Comparison of ENCODE assay signal across 8 cellular contexts in the genomic region with DNA sequence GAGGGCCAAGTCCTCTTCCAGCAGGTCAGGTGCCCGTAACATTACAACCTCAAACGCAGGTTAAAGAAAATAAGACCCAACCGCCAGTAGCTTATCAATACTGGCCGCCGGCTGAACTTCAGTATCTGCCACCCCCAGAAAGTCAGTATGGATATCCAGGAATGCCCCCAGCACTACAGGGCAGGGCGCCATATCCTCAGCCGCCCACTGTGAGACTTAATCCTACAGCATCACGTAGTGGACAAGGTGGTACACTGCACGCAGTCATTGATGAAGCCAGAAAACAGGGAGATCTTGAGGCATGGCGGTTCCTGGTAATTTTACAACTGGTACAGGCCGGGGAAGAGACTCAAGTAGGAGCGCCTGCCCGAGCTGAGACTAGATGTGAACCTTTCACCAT. TPM values are rescaled to one million over a fixed set of nuclear protein-coding genes. Genes with fewer than 3 reads are reported as not detected.
DNase-seq lines count a peak whose midpoint lies in the region; ATAC-seq and TF ChIP-seq lines count a peak whose summit lies in the region.
"Not testable (repeated sequence)": the region's sequence is repeated elsewhere in the genome, so short reads cannot be mapped to it uniquely, and the experiment has no call there.

No MANE protein-coding gene starts in this region.

- not testable (repeated sequence) for H3K27me3 Mint-ChIP-seq in activated naive CD8-positive, alpha-beta T cell treated with anti-CD3 and anti-CD28 coated beads for 36 hours

- BruUV-seq in PC-9 (replicated peaks; lab: Mats Ljungman, UMichigan) = not testable (repeated sequence)

- H2BK120ac ChIP-seq in mesendoderm (ENCODE audit: low read depth, low read length) = not testable (repeated sequence)

- H3K23ac ChIP-seq in mesendoderm (ENCODE audit: low read length) = not testable (repeated sequence)

- peak; percentile 74 for ATAC-seq in GM19468 (IDR thresholded peaks at IDR 0.05; ENCODE audit: extremely low read depth, unreplicated experiment)
- peak; percentile 68 for ATAC-seq in HG03103 (IDR thresholded peaks at IDR 0.05; ENCODE audit: low read depth, unreplicated experiment)

- not testable (repeated sequence) for H2AFZ ChIP-seq in PC-9

- H3K79me1 ChIP-seq in mesendoderm (ENCODE audit: low read length) = not testable (repeated sequence)

- not testable (repeated sequence) for H3K56ac ChIP-seq in mesendoderm (ENCODE audit: low read length)

- not testable (repeated sequence) for H2BK5ac ChIP-seq in mesendoderm (ENCODE audit: low read length)

- not testable (repeated sequence) for H3K79me2 ChIP-seq in PC-9 (ENCODE audit: low read depth); mesendoderm (ENCODE audit: control insufficient read depth, insufficient read depth, low read length)

- H3K9me2 ChIP-seq in PC-9 (ENCODE audit: insufficient read depth) = not testable (repeated sequence)

- not testable (repeated sequence) for H3F3A ChIP-seq in PC-9 (ENCODE audit: insufficient read depth, low read depth)

- CTCF ChIA-PET in PC-9 (lab: Charles Lee) = not testable (repeated sequence)

- H3K18ac ChIP-seq in mesendoderm (ENCODE audit: low read length) = not testable (repeated sequence)

- not testable (repeated sequence) for H2AK5ac ChIP-seq in mesendoderm (ENCODE audit: low read length)

- H3K4me1 ChIP-seq in PC-9 (replicated peaks; ENCODE audit: insufficient read depth); mesendoderm (ENCODE audit: control insufficient read depth, low read depth, low read length): not testable (repeated sequence)
- H3K4me1 ChIP-seq in tibial nerve = peaks cover 0 to 12% (median 0%) of the 10 kb centered on the region in 4 donors

- not testable (repeated sequence) for H3K4me2 ChIP-seq in PC-9; mesendoderm (ENCODE audit: low read length)

- no CpG with 5 or more reads among the region's 13 CpGs for WGBS in mesendoderm (ENCODE audit: extremely low coverage, insufficient coverage, low lambda C conversion rate)
- 71 to 83% methylated on average over 13 of the region's 13 CpGs for WGBS in tibial nerve, 2 donors

- TF ChIP-seq CTCF in PC-9 (conservative IDR thresholded peaks at IDR 0.05) (peak; percentile 71), fibroblast of the aortic adventitia (IDR thresholded peaks at IDR 0.05; ENCODE audit: insufficient read depth, low read length) (peak; percentile 63), tibial nerve (IDR thresholded peaks at IDR 0.05) (peak; percentile 13 to 38 (median 28))

- H3K27me3 ChIP-seq in PC-9 (ENCODE audit: insufficient read depth, low read depth); mesendoderm (ENCODE audit: insufficient read depth, low read length, poor library complexity); tibial nerve: not testable (repeated sequence)

- not testable (repeated sequence) for H3K9me3 ChIP-seq in PC-9 (ENCODE audit: insufficient read depth, low read depth); tibial nerve

- not testable (repeated sequence) for H3K27ac Mint-ChIP-seq in activated naive CD8-positive, alpha-beta T cell treated with anti-CD3 and anti-CD28 coated beads for 36 hours

- H3K36me3 Mint-ChIP-seq in activated naive CD8-positive, alpha-beta T cell treated with anti-CD3 and anti-CD28 coated beads for 36 hours = not testable (repeated sequence)

- H3K4me3 Mint-ChIP-seq in activated naive CD8-positive, alpha-beta T cell treated with anti-CD3 and anti-CD28 coated beads for 36 hours = not testable (repeated sequence)

- not testable (repeated sequence) for H3K36me3 ChIP-seq in PC-9 (ENCODE audit: low read depth); mesendoderm (ENCODE audit: control insufficient read depth, insufficient read depth, low read length); tibial nerve

- H3K4me3 ChIP-seq in PC-9; fibroblast of the aortic adventitia (ENCODE audit: low read depth, low read length); mesendoderm (ENCODE audit: low read length); tibial nerve: not testable (repeated sequence)

- H2BK15ac ChIP-seq in mesendoderm (replicated peaks; ENCODE audit: low read depth) = not testable (repeated sequence)

- not testable (repeated sequence) for H3K9me3 Mint-ChIP-seq in activated naive CD8-positive, alpha-beta T cell treated with anti-CD3 and anti-CD28 coated beads for 36 hours

- DNase-seq in ELF-1 (ENCODE audit: low read depth, low spot score) (peak; percentile 82), PC-9 (peak in 1 of 2 experiments; percentile 44), fibroblast of the aortic adventitia (ENCODE audit: low read depth) (peak; percentile 60), mesendoderm (peak; percentile 82), tibial nerve (ENCODE audit: low spot score in 2 of 2) (peak in 1 of 2 donors; percentile 29)
- peak; percentile 32 for DNase-seq in activated naive CD8-positive, alpha-beta T cell treated with anti-CD3 and anti-CD28 coated beads for 36 hours

- TF ChIP-seq EP300 in tibial nerve (IDR thresholded peaks at IDR 0.05) = not testable (repeated sequence)

- intact Hi-C loops in PC-9 (cut with micrococcal nuclease; ENCODE audit: unreplicated experiment) = not testable (repeated sequence)

- H3K9ac ChIP-seq in mesendoderm (ENCODE audit: low read length) = not testable (repeated sequence)

- not testable (repeated sequence) for H4K8ac ChIP-seq in mesendoderm (ENCODE audit: low read depth, low read length)

- peaks cover 17% of the 10 kb centered on the region for H3K4me1 Mint-ChIP-seq in activated naive CD8-positive, alpha-beta T cell treated with anti-CD3 and anti-CD28 coated beads for 36 hours

- POLR2A ChIA-PET in PC-9 (lab: Charles Lee; ENCODE audit: unreplicated experiment) = interaction anchor here (0.6 kb wide), 1 partner anchor 11 kb away, joined by 3 read pairs; no protein-coding TSS in a partner anchor

- H4K20me1 ChIP-seq in PC-9 (ENCODE audit: insufficient read depth) = not testable (repeated sequence)

- H3K4ac ChIP-seq in mesendoderm (ENCODE audit: low read depth, low read length) = not testable (repeated sequence)

- TF ChIP-seq POLR2A in tibial nerve (IDR thresholded peaks at IDR 0.05) = not testable (repeated sequence)

- H4K5ac ChIP-seq in mesendoderm (ENCODE audit: low read length) = not testable (repeated sequence)

- H3K27ac ChIP-seq in PC-9; mesendoderm (ENCODE audit: low read depth, low read length); tibial nerve: not testable (repeated sequence)

RNA-seq across cellular contexts. Expression of a gene that starts 7.0 kb away (rescaled TPM):
- total RNA-seq in PC-9 (2021) = 1,834 and 1,944 TPM in 2 replicates
- total RNA-seq in activated naive CD8-positive, alpha-beta T cell treated with anti-CD3 and anti-CD28 coated beads for 36 hours = 1,000 to 10,000 TPM; 1,777 TPM
- total RNA-seq in fibroblast of the aortic adventitia (ENCODE audit: low replicate concordance) = 1,420 and 2,984 TPM in 2 replicates
- 3,947 TPM for polyA plus RNA-seq in mesendoderm (2013, experiment 1 of 2)
- 3,947 TPM for polyA plus RNA-seq in mesendoderm (2013, experiment 2 of 2)
- total RNA-seq in tibial nerve = 1,000 to 10,000 TPM; 1,024 to 1,620 (median 1,272) TPM

RNA-seq across cellular contexts. Expression of a gene that starts 16.6 kb away (rescaled TPM):
- 18.0 and 22.1 TPM in 2 replicates for total RNA-seq in PC-9 (2021)
- total RNA-seq in activated naive CD8-positive, alpha-beta T cell treated with anti-CD3 and anti-CD28 coated beads for 36 hours = 10 to 100 TPM; 23.8 to 24.3 TPM
- total RNA-seq in fibroblast of the aortic adventitia (ENCODE audit: low replicate concordance) = 21.4 and 23.1 TPM in 2 replicates
- 6.2 TPM for polyA plus RNA-seq in mesendoderm (2013, experiment 1 of 2)
- 5.9 TPM for polyA plus RNA-seq in mesendoderm (2013, experiment 2 of 2)
- 10 to 100 TPM; 18.3 to 20.5 (median 19.6) TPM for total RNA-seq in tibial nerve

RNA-seq across cellular contexts. Expression of a gene that starts 30.9 kb away (rescaled TPM):
- total RNA-seq in PC-9 (2021) = 13.4 and 20.6 TPM in 2 replicates
- 10 to 100 TPM; 16.1 to 17.1 TPM for total RNA-seq in activated naive CD8-positive, alpha-beta T cell treated with anti-CD3 and anti-CD28 coated beads for 36 hours
- 6.1 and 21.4 TPM in 2 replicates for total RNA-seq in fibroblast of the aortic adventitia (ENCODE audit: low replicate concordance)
- 3.4 TPM for polyA plus RNA-seq in mesendoderm (2013, experiment 1 of 2)
- 3.5 TPM for polyA plus RNA-seq in mesendoderm (2013, experiment 2 of 2)
- 10 to 100 TPM; 11.2 to 20.8 (median 14.1) TPM for total RNA-seq in tibial nerve
